Comparison of ENCODE assay signal across 13 cellular contexts in the genomic region with DNA sequence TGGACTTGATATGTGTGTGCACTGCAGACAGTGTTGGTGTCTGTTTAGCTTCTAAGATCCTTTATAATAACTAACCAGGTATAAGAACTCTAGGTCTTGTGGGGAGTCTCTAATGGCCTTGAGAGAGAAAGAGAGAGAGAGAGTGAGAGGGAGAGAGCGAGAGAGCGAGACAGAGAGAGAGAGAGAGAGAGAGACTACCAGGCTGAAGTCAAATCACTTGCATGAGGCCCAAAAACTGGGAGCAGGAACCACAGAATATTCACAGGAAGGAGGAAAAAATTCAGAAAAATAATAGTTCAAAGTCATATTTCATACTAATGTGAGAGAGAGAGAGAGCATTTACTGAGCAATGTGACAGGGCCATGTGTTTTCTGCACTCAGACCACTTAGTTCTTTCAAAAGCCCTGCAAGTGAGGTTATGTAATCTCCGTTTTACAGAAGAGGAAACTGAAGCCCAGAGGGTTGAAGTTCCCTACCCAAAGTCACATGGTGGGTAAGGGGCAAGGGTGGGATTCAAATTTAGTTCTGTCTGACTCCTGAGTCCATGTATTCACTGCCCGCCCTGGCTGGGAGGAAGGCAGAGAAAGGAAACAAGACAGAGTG. TPM values are rescaled to one million over a fixed set of nuclear protein-coding genes. Genes with fewer than 3 reads are reported as not detected.
DNase-seq lines count a peak whose midpoint lies in the region; ATAC-seq and TF ChIP-seq lines count a peak whose summit lies in the region.
"Had no signal": no experiment of that assay in that cellular context is flagged by ENCODE, and none has a peak within 500 bp of the region (broad histone marks: within the 10 kb centered on the region; RNA-seq: fewer than 3 reads in every experiment).

No MANE protein-coding gene starts in this region.

- no peak overlapping the region for H2AFZ ChIP-seq in mammary epithelial cell (ENCODE audit: low read depth, low read length)
- H2AFZ ChIP-seq: hepatocyte had no signal

- H3K27ac Mint-ChIP-seq in MCF 10A (ENCODE audit: low read depth, unreplicated experiment), result no peak overlapping the region

- in situ Hi-C loops in mammary epithelial cell (cut with MboI; ENCODE audit: low sequenced_read_pairs in 2 of 2), result no loop called here

- H3K4me1 ChIP-seq in mammary epithelial cell (ENCODE audit: insufficient read depth, low read length) (peaks cover 16% of the 10 kb centered on the region), ectodermal cell (ENCODE audit: control insufficient read depth, insufficient read depth, low read length) (peaks cover 46% of the 10 kb centered on the region), psoas muscle (peaks cover 4% of the 10 kb centered on the region)

- no peak overlapping the region for H3K4me2 ChIP-seq in mammary epithelial cell (ENCODE audit: insufficient read depth, low read depth, low read length)
- H3K4me2 ChIP-seq: hepatocyte had no signal

- H3K4me3 Mint-ChIP-seq in MCF 10A (ENCODE audit: unreplicated experiment), result no peak overlapping the region

- BruUV-seq in mammary epithelial cell (replicated peaks; lab: Mats Ljungman, UMichigan), result no TSS peak
- BruUV-seq in MCF 10A (replicated peaks; lab: Mats Ljungman, UMichigan), result no TSS peak

- no peaks in the 10 kb centered on the region for H3K79me2 ChIP-seq in mammary epithelial cell (ENCODE audit: insufficient read depth, low read length)
- H3K79me2 ChIP-seq: hepatocyte had no signal

- no peaks in the 10 kb centered on the region for H3K9me3 Mint-ChIP-seq in MCF 10A (ENCODE audit: unreplicated experiment)

- H3K27ac ChIP-seq in mammary epithelial cell (ENCODE audit: insufficient read depth, low read depth, low read length), result no peak overlapping the region
- H3K27ac ChIP-seq in ectodermal cell (ENCODE audit: insufficient read depth, low read depth, low read length, poor library complexity, severe bottlenecking), result peak overlapping the region; percentile 80
- H3K27ac ChIP-seq in psoas muscle, result no peak overlapping the region
- H3K27ac ChIP-seq: coronary artery, hepatocyte had no signal

- no peak overlapping the region for H3K9ac ChIP-seq in mammary epithelial cell (ENCODE audit: insufficient read depth, low read length)

- H3K4me3 ChIP-seq in mammary epithelial cell (replicated peaks in 1 of 3; ENCODE audit: insufficient read depth in 1 of 3, low read depth in 2 of 3, low read length in 3 of 3), result no peak overlapping the region
- H3K4me3 ChIP-seq in ectodermal cell (ENCODE audit: insufficient read depth, low read depth, low read length), result no peak overlapping the region
- no peak overlapping the region for H3K4me3 ChIP-seq in psoas muscle
- H3K4me3 ChIP-seq: coronary artery, hepatocyte had no signal

- CTCF ChIA-PET in mammary epithelial cell (lab: Charles Lee; ENCODE audit: low non-redundant PET) (no interaction called here), MCF 10A (lab: Yijun Ruan, JAX) (no interaction called here), HEK293T (lab: Yijun Ruan, JAX) (no interaction called here)

- intact Hi-C loops in mammary epithelial cell (cut with micrococcal nuclease) (no loop called here), MCF 10A (cut with micrococcal nuclease) (no loop called here), psoas muscle (cut with DNase I) (no loop called here)

- POLR2A ChIA-PET in MCF 10A (lab: Yijun Ruan, JAX), result interaction anchor here (0.6 kb wide), 1 partner anchor 163 kb away, joined by 4 read pairs; no protein-coding TSS in a partner anchor
- POLR2A ChIA-PET in HEK293T (lab: Yijun Ruan, JAX), result interaction anchor here (1.4 kb wide), 1 partner anchor 165 kb away, joined by 3 read pairs; a partner anchor contains a TSS

- WGBS in mammary epithelial cell (ENCODE audit: low coverage, missing lambda C conversion rate), result 73% methylated on average over 4 of the region's 4 CpGs
- WGBS in ectodermal cell, 2 experiments, result 72 to 78% methylated on average over 4 of the region's 4 CpGs
- 75 to 83% (median 78%) methylated on average over 4 of the region's 4 CpGs for WGBS in psoas muscle, 3 donors

- H3K27me3 ChIP-seq in mammary epithelial cell (ENCODE audit: insufficient read depth, low read length) (peaks cover 5% of the 10 kb centered on the region), ectodermal cell (ENCODE audit: control insufficient read depth, insufficient read depth, low read length, poor library complexity, severe bottlenecking) (peaks cover 6% of the 10 kb centered on the region), psoas muscle (ENCODE audit: insufficient read depth in 3 of 3, low read length in 2 of 3) (peaks cover 0 to 8% (median 1%) of the 10 kb centered on the region in 3 donors)

- TF ChIP-seq CTCF in mammary epithelial cell (conservative IDR thresholded peaks at IDR 0.05 in 1 of 2, IDR thresholded peaks at IDR 0.05 in 1 of 2; ENCODE audit: extremely low read depth in 1 of 2, insufficient read depth in 1 of 2, low read depth in 1 of 2, low read length in 2 of 2) (no peak), MCF 10A (IDR thresholded peaks at IDR 0.05; ENCODE audit: unreplicated experiment) (no peak), psoas muscle (IDR thresholded peaks at IDR 0.05) (no peak)

- H3K36me3 Mint-ChIP-seq in MCF 10A (ENCODE audit: insufficient read depth, unreplicated experiment), result no peaks in the 10 kb centered on the region

- H3K36me3 ChIP-seq in mammary epithelial cell (ENCODE audit: insufficient read depth, low read length) (no peaks in the 10 kb centered on the region), ectodermal cell (ENCODE audit: control insufficient read depth, insufficient read depth, low read length) (no peaks in the 10 kb centered on the region), psoas muscle (ENCODE audit: insufficient read depth in 1 of 2, low read depth in 1 of 2) (no peaks in the 10 kb centered on the region)

- H3K27me3 Mint-ChIP-seq in MCF 10A (ENCODE audit: insufficient read depth, unreplicated experiment), result peaks cover 74% of the 10 kb centered on the region

- no peaks in the 10 kb centered on the region for H4K20me1 ChIP-seq in mammary epithelial cell (ENCODE audit: insufficient read depth, low read length)

- H3K4me1 Mint-ChIP-seq in MCF 10A (ENCODE audit: insufficient read depth, unreplicated experiment), result peaks cover 6% of the 10 kb centered on the region

- ATAC-seq in psoas muscle, result no peak
- ATAC-seq: HepG2 had no signal

- no peaks in the 10 kb centered on the region for H3K9me3 ChIP-seq in mammary epithelial cell (replicated peaks; ENCODE audit: insufficient read depth, low read length)
- no peaks in the 10 kb centered on the region for H3K9me3 ChIP-seq in ectodermal cell (ENCODE audit: control insufficient read depth, low read length)
- no peaks in the 10 kb centered on the region for H3K9me3 ChIP-seq in psoas muscle

- dilution Hi-C loops in mammary epithelial cell (cut with HindIII; ENCODE audit: low sequenced_read_pairs), result no loop called here

- peak; percentile 33 for DNase-seq in mammary epithelial cell
- no peak for DNase-seq in MCF 10A (ENCODE audit: unreplicated experiment)
- DNase-seq in NOMO-1 treated with DMSO at 0.1 percent for 48 hours (lab: John Stamatoyannopoulos, UW; ENCODE audit: unreplicated experiment), result peak; percentile 89
- peak; percentile 54 for DNase-seq in superior temporal gyrus (ENCODE audit: extremely low spot score)
- DNase-seq in stimulated activated CD4-positive, alpha-beta T cell treated with anti-CD3 and anti-CD28 coated beads, Interleukin-2, amount 100 ng/mL, for 48 hours, result no peak
- DNase-seq in HEK293T (ENCODE audit: extremely low spot score), result no peak
- no peak for DNase-seq in psoas muscle
- DNase-seq: EL had no signal

TF ChIP-seq in HEK293T, 16 proteins besides CTCF, POLR2A, EP300 and RAD21 (continues in another document):
- TF ChIP-seq L3MBTL2 (conservative IDR thresholded peaks at IDR 0.05), result no peak
- no peak for TF ChIP-seq HDGF (IDR thresholded peaks at IDR 0.05; ENCODE audit: borderline replicate concordance)
- TF ChIP-seq ZNF384 (IDR thresholded peaks at IDR 0.05), result no peak
- no peak for TF ChIP-seq FOXA1 (IDR thresholded peaks at IDR 0.05)
- TF ChIP-seq FOXM1 (IDR thresholded peaks at IDR 0.05; ENCODE audit: borderline replicate concordance), result no peak
- TF ChIP-seq LEF1 (IDR thresholded peaks at IDR 0.05; ENCODE audit: borderline replicate concordance), result no peak
- TF ChIP-seq BHLHE40 (IDR thresholded peaks at IDR 0.05; ENCODE audit: borderline replicate concordance), result no peak
- TF ChIP-seq TARDBP (IDR thresholded peaks at IDR 0.05), result no peak
- TF ChIP-seq CTBP1 (IDR thresholded peaks at IDR 0.05; ENCODE audit: borderline replicate concordance), result no peak
- no peak for TF ChIP-seq SP1 (IDR thresholded peaks at IDR 0.05)
- TF ChIP-seq FOXK2 (IDR thresholded peaks at IDR 0.05), result no peak

RNA-seq across cellular contexts. Expression of a gene that starts 8.5 kb away (rescaled TPM):
- total RNA-seq in mammary epithelial cell (under 1 TPM; 0.50 to 0.64 TPM), MCF 10A (2022) (0.49 and 0.56 TPM in 2 replicates), psoas muscle (under 1 TPM; 0.30 to 0.59 (median 0.36) TPM)
- polyA plus RNA-seq in mammary epithelial cell (0.02 TPM), psoas muscle (under 1 TPM; 0.04 to 0.13 (median 0.09) TPM)
- polyA minus RNA-seq in mammary epithelial cell, result 0.93 TPM
- 178 TPM for polyA plus RNA-seq in ectodermal cell (2013, experiment 1 of 4)
- polyA plus RNA-seq in ectodermal cell (2013, experiment 2 of 4), result 300 TPM
- 132 TPM for polyA plus RNA-seq in ectodermal cell (2013, experiment 3 of 4)
- 178 TPM for polyA plus RNA-seq in ectodermal cell (2013, experiment 4 of 4)
- polyA plus RNA-seq: HepG2 had no signal

RNA-seq across cellular contexts. Expression of a gene that starts 27.1 kb away (rescaled TPM):
- not detected for total RNA-seq in mammary epithelial cell
- not detected for polyA plus RNA-seq in mammary epithelial cell
- polyA minus RNA-seq in mammary epithelial cell, result not detected
- not detected in 2 replicates for total RNA-seq in MCF 10A (2022)
- polyA plus RNA-seq in ectodermal cell (2013, experiment 1 of 4), result 2.8 TPM
- polyA plus RNA-seq in ectodermal cell (2013, experiment 2 of 4), result 2.4 TPM
- 2.3 TPM for polyA plus RNA-seq in ectodermal cell (2013, experiment 3 of 4)
- 2.4 TPM for polyA plus RNA-seq in ectodermal cell (2013, experiment 4 of 4)
- not detected for total RNA-seq in psoas muscle
- not detected for polyA plus RNA-seq in psoas muscle
- total RNA-seq: activated CD8-positive, alpha-beta memory T cell treated with anti-CD3 and anti-CD28 coated beads for 36 hours; hepatocyte; HepG2 had no signal
- polyA plus RNA-seq: hepatocyte, HepG2 had no signal

RNA-seq across cellular contexts. Expression of a gene that starts 31.0 kb away (rescaled TPM):
- total RNA-seq in mammary epithelial cell, result not detected
- not detected for polyA plus RNA-seq in mammary epithelial cell
- polyA minus RNA-seq in mammary epithelial cell, result not detected
- total RNA-seq in MCF 10A (2022), result not detected in 2 replicates
- not detected for polyA plus RNA-seq in ectodermal cell (2013, experiment 1 of 4)
- polyA plus RNA-seq in ectodermal cell (2013, experiment 2 of 4), result 0.44 TPM
- 1.5 TPM for polyA plus RNA-seq in ectodermal cell (2013, experiment 3 of 4)
- 0.41 TPM for polyA plus RNA-seq in ectodermal cell (2013, experiment 4 of 4)
- total RNA-seq in psoas muscle, result under 1 TPM in 3 of 4 donors, not detected in 1; 0.22 to 0.25 (median 0.25) TPM
- polyA plus RNA-seq in psoas muscle, result under 1 TPM in 2 of 3 donors, not detected in 1; 0.14 to 0.21 TPM
- total RNA-seq: activated CD8-positive, alpha-beta memory T cell treated with anti-CD3 and anti-CD28 coated beads for 36 hours; hepatocyte; HepG2 had no signal
- polyA plus RNA-seq: hepatocyte, HepG2 had no signal

RNA-seq across cellular contexts. Expression of a gene that starts 58.9 kb away (rescaled TPM):
- total RNA-seq in mammary epithelial cell (10 to 100 TPM; 18.8 to 62.5 TPM), MCF 10A (2022) (6.1 and 7.0 TPM in 2 replicates), psoas muscle (10 to 100 TPM; 22.1 to 41.3 (median 28.5) TPM)
- polyA plus RNA-seq in mammary epithelial cell (28.4 TPM), psoas muscle (10 to 100 TPM; 30.5 to 76.4 (median 46.9) TPM)
- 63.0 TPM for polyA minus RNA-seq in mammary epithelial cell
- 24.9 TPM for polyA plus RNA-seq in ectodermal cell (2013, experiment 1 of 4)
- 26.3 TPM for polyA plus RNA-seq in ectodermal cell (2013, experiment 2 of 4)
- 20.8 TPM for polyA plus RNA-seq in ectodermal cell (2013, experiment 3 of 4)
- polyA plus RNA-seq in ectodermal cell (2013, experiment 4 of 4), result 21.2 TPM

Comparison
In these comparisons a context has a peak if more than half of its experiments do, and no peak if none do; other contexts are left out.
1. DNase-seq: peak in mammary epithelial cell (single experiment), NOMO-1 treated with DMSO at 0.1 percent for 48 hours (single experiment) and superior temporal gyrus (single experiment); none in MCF 10A (single experiment), stimulated activated CD4-positive, alpha-beta T cell treated with anti-CD3 and anti-CD28 coated beads, Interleukin-2, amount 100 ng/mL, for 48 hours (0 of 2), HEK293T (single experiment) and psoas muscle (0 of 2).